ENCODE assay signal across 2 cellular contexts in the genomic region with DNA sequence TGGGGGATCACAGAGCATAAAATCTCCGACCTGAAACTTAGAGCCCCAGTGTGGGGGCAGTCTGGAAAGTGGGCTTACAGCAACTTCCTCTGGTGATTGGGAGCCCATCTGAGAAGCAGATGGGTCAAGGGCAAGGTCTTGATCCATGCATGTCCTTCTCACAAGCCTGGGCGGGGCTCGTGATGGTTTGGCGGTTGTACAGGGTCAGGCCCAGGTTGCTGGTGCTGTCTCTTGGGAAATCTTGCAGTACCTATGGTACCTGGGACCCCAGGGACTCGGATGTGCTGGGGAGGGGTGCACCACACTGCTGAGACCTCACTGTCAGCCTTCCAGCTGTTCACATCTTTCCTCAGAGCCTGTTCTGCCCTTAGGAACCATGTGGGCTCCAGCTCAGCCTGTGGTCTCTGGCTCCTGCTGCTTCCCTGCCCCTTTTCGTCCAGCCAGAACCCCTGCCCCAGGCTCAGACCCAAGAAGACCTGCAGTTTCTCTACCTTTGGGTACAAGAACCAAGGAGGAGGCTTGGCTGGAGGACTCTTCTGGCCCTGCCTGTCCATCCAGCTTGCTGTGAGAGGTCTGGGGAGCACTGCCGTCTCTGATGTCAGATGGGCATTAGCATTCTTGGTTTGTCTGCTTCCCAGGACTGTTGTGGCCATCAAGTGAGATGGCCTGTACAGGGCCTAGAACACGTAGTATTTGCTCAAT.
TF ChIP-seq lines count a peak whose summit lies in the region.

No MANE protein-coding gene starts in this region.

TF ChIP-seq in HEK293, 187 proteins besides CTCF, POLR2A, EP300 and RAD21:
- 0 out of 2 replicates have a peak, but pooled peaks have one; percentile 12 for TF ChIP-seq ZIC2 (tag by site-specific recombination; IDR thresholded peaks at IDR 0.05)
- TF ChIP-seq, protein P1, sequence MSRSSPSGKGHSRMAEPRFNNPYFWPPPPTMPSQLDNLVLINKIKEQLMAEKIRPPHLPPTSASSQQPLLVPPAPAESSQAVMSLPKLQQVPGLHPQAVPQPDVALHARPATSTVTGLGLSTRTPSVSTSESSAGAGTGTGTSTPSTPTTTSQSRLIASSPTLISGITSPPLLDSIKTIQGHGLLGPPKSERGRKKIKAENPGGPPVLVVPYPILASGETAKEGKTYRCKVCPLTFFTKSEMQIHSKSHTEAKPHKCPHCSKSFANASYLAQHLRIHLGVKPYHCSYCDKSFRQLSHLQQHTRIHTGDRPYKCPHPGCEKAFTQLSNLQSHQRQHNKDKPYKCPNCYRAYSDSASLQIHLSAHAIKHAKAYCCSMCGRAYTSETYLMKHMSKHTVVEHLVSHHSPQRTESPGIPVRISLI (tag by site-specific recombination; IDR thresholded peaks at IDR 0.05), result no peak
TF ChIP-seq in HEK293: peak in this region for 1.

TF ChIP-seq in GM12878, 131 proteins besides CTCF, POLR2A, EP300 and RAD21:
- TF ChIP-seq ZNF622 (IDR thresholded peaks at IDR 0.05) (no peak), TARDBP (IDR thresholded peaks at IDR 0.05; ENCODE audit: borderline replicate concordance) (no peak), BHLHE40 (IDR thresholded peaks at IDR 0.05; ENCODE audit: borderline replicate concordance in 1 of 2, low read depth in 2 of 2, low read length in 1 of 2) (no peak)
